29 cellular contexts compared by ENCODE assay signal in the genomic region with DNA sequence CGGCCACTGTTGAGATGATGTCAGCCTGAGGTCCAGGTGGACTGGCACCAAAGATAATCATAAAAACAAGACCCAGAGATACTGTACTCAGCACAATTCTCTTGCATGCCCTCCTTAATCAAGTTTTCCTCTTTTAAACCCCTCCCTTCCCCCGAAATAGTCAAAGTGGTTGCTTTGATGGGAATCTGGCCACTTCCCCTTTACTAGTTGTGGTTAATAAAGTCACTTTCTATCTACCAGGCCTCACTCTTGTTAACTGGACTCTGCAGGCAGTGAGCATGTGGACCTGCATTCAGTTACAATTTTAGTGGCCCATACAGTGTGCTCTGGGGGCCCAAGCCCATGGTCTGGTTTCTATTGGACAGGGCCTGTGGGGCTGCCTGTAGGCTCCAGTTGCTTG. TPM values are rescaled to one million over a fixed set of nuclear protein-coding genes. Genes with fewer than 3 reads are reported as not detected.
"Had no signal": no experiment of that assay in that cellular context is flagged by ENCODE, and none has a peak within 500 bp of the region (broad histone marks: within the 10 kb centered on the region; RNA-seq: fewer than 3 reads in every experiment).

No MANE protein-coding gene starts in this region.

- H3K27ac ChIP-seq: foreskin keratinocyte, hepatocyte, transverse colon, vagina had no signal

- H3K9me3 ChIP-seq: mucosa of descending colon, right lobe of liver, transverse colon, vagina had no signal

- DNase-seq: activated B cell treated with CpG ODN at 0.5 μM for 24 hours; activated CD4-positive, alpha-beta memory T cell treated with anti-CD3 and anti-CD28 coated beads for 36 hours; activated CD4-positive, alpha-beta T cell treated with anti-CD3 and anti-CD28 coated beads for 4 hours; activated CD8-positive, alpha-beta memory T cell treated with anti-CD3 and anti-CD28 coated beads, Interleukin-2, amount 10 ng/mL, durations not matched to agents 7 days and 5 days; activated naive CD4-positive, alpha-beta T cell treated with Interleukin-2 at 50 U/mL for 16 hours; activated naive CD8-positive, alpha-beta T cell treated with anti-CD3 and anti-CD28 coated beads, Interleukin-2, amount 10 ng/mL, durations not matched to agents 7 days and 5 days; amygdala; endodermal cell; foreskin keratinocyte; mesenchymal stem cell; mucosa of descending colon; naive B cell; right lobe of liver; small intestine; stimulated activated CD4-positive, alpha-beta T cell treated with anti-CD3 and anti-CD28 coated beads, Interleukin-15, amount 100 ng/mL, for 24 hours; stimulated activated CD4-positive, alpha-beta T cell treated with anti-CD3 and anti-CD28 coated beads, Interleukin-2, amount 100 ng/mL, for 48 hours; transverse colon had no signal

- FAIRE-seq: colon, small intestine, TTC549 had no signal

- ATAC-seq: activated CD8-positive, alpha-beta memory T cell treated with anti-CD3 and anti-CD28 coated beads, Interleukin-2, amount 10 ng/mL, durations not matched to agents 7 days and 5 days; foreskin keratinocyte had no signal

- H3K36me3 ChIP-seq: right lobe of liver, transverse colon, vagina had no signal

- H3K4me1 ChIP-seq: foreskin keratinocyte, vagina had no signal

- H3K27me3 ChIP-seq: hepatocyte, right lobe of liver, transverse colon, vagina had no signal

- H3K4me3 ChIP-seq: hepatocyte, mucosa of descending colon, right lobe of liver, transverse colon, vagina had no signal

RNA-seq across cellular contexts. Expression of a gene that starts 17.5 kb away (rescaled TPM):
- total RNA-seq: activated B cell treated with CpG ODN at 0.5 μM for 24 hours; activated CD4-positive, alpha-beta memory T cell treated with anti-CD3 and anti-CD28 coated beads for 36 hours; activated CD8-positive, alpha-beta memory T cell treated with anti-CD3 and anti-CD28 coated beads, Interleukin-2, amount 10 ng/mL, durations not matched to agents 7 days and 5 days; activated naive CD8-positive, alpha-beta T cell treated with anti-CD3 and anti-CD28 coated beads, Interleukin-2, amount 10 ng/mL, durations not matched to agents 7 days and 5 days; activated T-helper 2 cell treated with anti-CD3 and anti-CD28 coated beads, Interferon-gamma antibody, Interleukin-2, Interleukin-4, amounts not matched to agents 10 μg/mL and 5 μg/mL and 100 μg/mL, durations not matched to agents 14 hours and 24 hours and 36 hours; cardiac septum; endodermal cell; epithelial cell of proximal tubule; fibroblast of lung; foreskin keratinocyte; liver; mucosa of descending colon; neural crest cell; osteocyte; pulmonary artery endothelial cell; right lobe of liver; transverse colon; vagina had no signal

RNA-seq across cellular contexts. Expression of a gene that starts 21.2 kb away (rescaled TPM):
- total RNA-seq: activated B cell treated with CpG ODN at 0.5 μM for 24 hours; activated CD4-positive, alpha-beta memory T cell treated with anti-CD3 and anti-CD28 coated beads for 36 hours; activated CD8-positive, alpha-beta memory T cell treated with anti-CD3 and anti-CD28 coated beads, Interleukin-2, amount 10 ng/mL, durations not matched to agents 7 days and 5 days; activated naive CD8-positive, alpha-beta T cell treated with anti-CD3 and anti-CD28 coated beads, Interleukin-2, amount 10 ng/mL, durations not matched to agents 7 days and 5 days; activated T-helper 2 cell treated with anti-CD3 and anti-CD28 coated beads, Interferon-gamma antibody, Interleukin-2, Interleukin-4, amounts not matched to agents 10 μg/mL and 5 μg/mL and 100 μg/mL, durations not matched to agents 14 hours and 24 hours and 36 hours; epithelial cell of proximal tubule; foreskin keratinocyte; vagina had no signal
